23 cellular contexts compared by ENCODE assay signal in genomic region chr1:14338509-14338908, GRCh38.
A peak's percentile ranks its signal among the peaks of the same experiment; 100 is the strongest.
DNase-seq lines count a peak whose midpoint lies in the region; ATAC-seq and TF ChIP-seq lines count a peak whose summit lies in the region.
"Had no signal": no experiment of that assay in that cellular context is flagged by ENCODE, and none has a peak within 500 bp of the region (broad histone marks: within the 10 kb centered on the region; RNA-seq: fewer than 3 reads in every experiment).

No MANE protein-coding gene starts in this region.

- H3K9me2 ChIP-seq in GM23338 (ENCODE audit: insufficient read depth) = no peaks in the 10 kb centered on the region

- peaks cover 2% of the 10 kb centered on the region; the same call in 1 of the 3 replicates for H3K36me3 Mint-ChIP-seq in GM23338 (ENCODE audit: low read depth)
- H3K36me3 Mint-ChIP-seq: CD14-positive monocyte had no signal

- no peak overlapping the region for H3K27ac Mint-ChIP-seq in GM23338
- H3K27ac Mint-ChIP-seq: CD14-positive monocyte; CD4-positive, alpha-beta T cell; CD8-positive, alpha-beta memory T cell had no signal

- H3K36me3 ChIP-seq in heart left ventricle (no peaks in the 10 kb centered on the region), GM23338 (ENCODE audit: insufficient read depth) (no peaks in the 10 kb centered on the region)
- H3K36me3 ChIP-seq: BE2C; BLaER1 treated with 17β-estradiol and CSF1 and Interleukin-3, amounts not matched to agents 10 nM and 100 nM had no signal

- WGBS in heart left ventricle, 4 donors = 64 to 82% (median 66%) methylated on average over 3 of the region's 3 CpGs

- H3K4me1 ChIP-seq in heart left ventricle (no peaks in the 10 kb centered on the region), GM23338 (ENCODE audit: insufficient read depth) (peaks cover 19% of the 10 kb centered on the region)
- H3K4me1 ChIP-seq: A549, BE2C had no signal

- no peaks in the 10 kb centered on the region for H3K9me3 ChIP-seq in heart left ventricle
- H3K9me3 ChIP-seq: A549; BE2C; BLaER1 treated with 17β-estradiol and CSF1 and Interleukin-3, amounts not matched to agents 10 nM and 100 nM had no signal

- H3K4me3 ChIP-seq in heart left ventricle = no peak overlapping the region
- no peak overlapping the region for H3K4me3 ChIP-seq in GM23338
- H3K4me3 ChIP-seq: A549; BLaER1 treated with 17β-estradiol and CSF1 and Interleukin-3, amounts not matched to agents 10 nM and 100 nM; GM12878; GM23248 had no signal

- no peaks in the 10 kb centered on the region for H4K20me1 ChIP-seq in GM23338 (replicated peaks; ENCODE audit: insufficient read depth)
- H4K20me1 ChIP-seq: BLaER1 treated with 17β-estradiol and CSF1 and Interleukin-3, amounts not matched to agents 10 nM and 100 nM had no signal

- ATAC-seq in Right ventricle myocardium superior (ENCODE audit: poor library complexity) = peak; percentile 57
- no peak for ATAC-seq in heart left ventricle
- ATAC-seq in GM23338 = no peak
- ATAC-seq: A549, GM12878, HCT116 had no signal

- no peaks in the 10 kb centered on the region for H3F3A ChIP-seq in GM23338 (replicated peaks; ENCODE audit: low read depth)

- no peak for DNase-seq in Right ventricle myocardium superior
- no peak for DNase-seq in heart left ventricle
- no peak for DNase-seq in GM23338 (ENCODE audit: low spot score)
- DNase-seq in caudate nucleus (lab: John Stamatoyannopoulos, UW) = no peak
- no peak for DNase-seq in activated CD4-positive, alpha-beta T cell treated with anti-CD3 and anti-CD28 coated beads for 1 hour
- DNase-seq in retina = no peak
- DNase-seq: 8988T; ACHN; AML-193; BE2C; CD4-positive, alpha-beta T cell; CD8-positive, alpha-beta memory T cell; DMS 273 treated with DMSO at 0.1 percent for 48 hours; DMS79; EL; GDM1; H9 had no signal

- intact Hi-C loops in Right ventricle myocardium superior (cut with DNase I) (no loop called here), heart left ventricle (cut with DNase I) (loop anchor here in 1 of 10 donors (10.0 kb wide), 1 partner anchor 56 kb away; no protein-coding TSS in a partner anchor)

- H3K27me3 ChIP-seq in heart left ventricle = peaks cover 0 to 11% (median 0%) of the 10 kb centered on the region in 9 donors
- H3K27me3 ChIP-seq in GM23338 (ENCODE audit: insufficient read depth) = no peaks in the 10 kb centered on the region
- H3K27me3 ChIP-seq: BE2C; BLaER1 treated with 17β-estradiol and CSF1 and Interleukin-3, amounts not matched to agents 10 nM and 100 nM had no signal

- H3K27ac ChIP-seq in heart left ventricle (no peak overlapping the region), GM23338 (ENCODE audit: low read depth) (no peak overlapping the region), caudate nucleus (ENCODE audit: low read depth, low read length) (peak overlapping the region; percentile 46)
- H3K27ac ChIP-seq: A549; BLaER1 treated with 17β-estradiol and CSF1 and Interleukin-3, amounts not matched to agents 10 nM and 100 nM; GM23248 had no signal

- TF ChIP-seq POLR2A in heart left ventricle (IDR thresholded peaks at IDR 0.05) = no peak

- no peaks in the 10 kb centered on the region for H3K79me2 ChIP-seq in GM23338 (replicated peaks; ENCODE audit: insufficient read depth)

- H3K27me3 Mint-ChIP-seq in GM23338 (ENCODE audit: insufficient read depth, low read depth, poor library complexity) = peaks cover 5% of the 10 kb centered on the region

- no peak overlapping the region for H3K4me3 Mint-ChIP-seq in GM23338
- H3K4me3 Mint-ChIP-seq: CD14-positive monocyte; CD4-positive, alpha-beta T cell; CD8-positive, alpha-beta memory T cell; H9 had no signal

- peaks cover 23% of the 10 kb centered on the region for H3K4me1 Mint-ChIP-seq in GM23338
- H3K4me1 Mint-ChIP-seq: CD8-positive, alpha-beta memory T cell had no signal

- TF ChIP-seq CTCF in heart left ventricle (IDR thresholded peaks at IDR 0.05) (no peak), GM23338 (conservative IDR thresholded peaks at IDR 0.05; ENCODE audit: low read depth in 2 of 2) (no peak)

- H3K9me3 Mint-ChIP-seq in GM23338 = peaks cover 5% of the 10 kb centered on the region

- H3K4me2 ChIP-seq in GM23338 = no peak overlapping the region
- H3K4me2 ChIP-seq: A549; BLaER1 treated with 17β-estradiol and CSF1 and Interleukin-3, amounts not matched to agents 10 nM and 100 nM had no signal

- 0 out of 2 replicates have a peak overlapping the region, but pooled peaks have one; percentile 77 for H2AFZ ChIP-seq in GM23338
- H2AFZ ChIP-seq: GM23248 had no signal

TF ChIP-seq in GM23338, 12 proteins besides CTCF, POLR2A, EP300 and RAD21:
- TF ChIP-seq EZH2phosphoT487 (IDR thresholded peaks at IDR 0.05; ENCODE audit: unreplicated experiment) (no peak), ZNF331 (CRISPR knock-in tag; IDR thresholded peaks at IDR 0.05; ENCODE audit: low read depth) (no peak), EZH2 (IDR thresholded peaks at IDR 0.05; ENCODE audit: low read depth, unreplicated experiment) (no peak), ZNF114 (CRISPR knock-in tag; IDR thresholded peaks at IDR 0.05) (no peak), REST (IDR thresholded peaks at IDR 0.05; ENCODE audit: unreplicated experiment) (no peak), JUNB (IDR thresholded peaks at IDR 0.05; ENCODE audit: unreplicated experiment) (no peak)
TF ChIP-seq in GM23338: peak in this region for 0.
